Comparison of ENCODE assay signal across 35 cellular contexts in the genomic region with DNA sequence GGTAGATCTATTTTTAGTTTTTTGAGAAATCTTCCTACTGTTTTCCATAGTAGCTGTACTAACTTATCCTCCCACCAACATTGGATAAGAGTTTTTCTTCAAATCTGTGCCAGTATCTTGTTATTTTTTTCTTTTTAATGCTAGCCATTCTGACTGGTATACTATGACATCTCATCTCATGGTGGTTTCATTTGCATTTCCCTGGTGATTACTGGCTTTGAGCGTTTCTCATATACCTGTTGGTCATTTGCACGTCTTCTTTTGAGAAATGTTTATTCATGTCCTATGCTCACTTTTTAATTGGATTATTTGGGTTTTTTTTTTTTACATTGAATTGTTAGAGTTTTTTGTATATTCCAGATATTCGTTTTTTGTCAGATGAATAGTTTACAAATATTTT.
"Had no signal": no experiment of that assay in that cellular context is flagged by ENCODE, and none has a peak within 500 bp of the region (broad histone marks: within the 10 kb centered on the region; RNA-seq: fewer than 3 reads in every experiment).

No MANE protein-coding gene starts in this region.

- H3K27ac ChIP-seq: adrenal gland, ascending aorta, body of pancreas, brain microvascular endothelial cell, breast epithelium, cardiac muscle cell had no signal

- H3K27me3 Mint-ChIP-seq: activated naive CD4-positive, alpha-beta T cell treated with anti-CD3 and anti-CD28 coated beads, Interleukin-2, amount 10 ng/mL, durations not matched to agents 7 days and 5 days; activated naive CD4-positive, alpha-beta T cell treated with anti-CD3 and anti-CD28 coated beads, Interleukin-2, amount 50 U/mL, for 24 hours; activated naive CD8-positive, alpha-beta T cell; activated naive CD8-positive, alpha-beta T cell treated with anti-CD3 and anti-CD28 coated beads, Interleukin-2, amount 10 ng/mL, durations not matched to agents 7 days and 5 days; activated naive CD8-positive, alpha-beta T cell treated with anti-CD3 and anti-CD28 coated beads, Interleukin-2, amount 50 U/mL, for 24 hours; activated T-cell treated with anti-CD3 and anti-CD28 coated beads, Interleukin-2, amount 50 U/mL, for 24 hours; activated T-helper 17 cell treated with anti-CD3 and anti-CD28 coated beads, Interleukin-2, amount 50 U/mL, for 72 hours; brain; central memory CD8-positive, alpha-beta T cell had no signal

- H3K27ac Mint-ChIP-seq: activated naive CD4-positive, alpha-beta T cell treated with anti-CD3 and anti-CD28 coated beads for 36 hours; activated naive CD4-positive, alpha-beta T cell treated with anti-CD3 and anti-CD28 coated beads, Interleukin-2, amount 10 ng/mL, durations not matched to agents 7 days and 5 days; activated naive CD4-positive, alpha-beta T cell treated with anti-CD3 and anti-CD28 coated beads, Interleukin-2, amount 50 U/mL, for 24 hours; activated naive CD4-positive, alpha-beta T cell treated with anti-CD3 and anti-CD28 coated beads, Interleukin-2, amount 50 U/mL, for 72 hours; activated naive CD8-positive, alpha-beta T cell; activated naive CD8-positive, alpha-beta T cell treated with anti-CD3 and anti-CD28 coated beads, Interleukin-2, amount 10 ng/mL, durations not matched to agents 7 days and 5 days; activated naive CD8-positive, alpha-beta T cell treated with anti-CD3 and anti-CD28 coated beads, Interleukin-2, amount 50 U/mL, for 24 hours; activated T-cell treated with anti-CD3 and anti-CD28 coated beads, Interleukin-2, amount 50 U/mL, for 24 hours; activated T-cell treated with anti-CD3 and anti-CD28 coated beads, Interleukin-2, amount 50 U/mL, for 72 hours; activated T-helper 1 cell treated with anti-CD3 and anti-CD28 coated beads, Interleukin-12 subunit alpha, Interleukin-12 subunit beta, Interleukin-2, Interleukin-4 antibody, amounts not matched to agents 30 ng/mL and 10 ng/mL and 1 ng/mL, durations not matched to agents 14 hours and 24 hours and 36 hours; activated T-helper 17 cell treated with anti-CD3 and anti-CD28 coated beads, Interleukin-2, amount 50 U/mL, for 72 hours; activated T-helper 2 cell treated with anti-CD3 and anti-CD28 coated beads, Interferon-gamma antibody, Interleukin-2, Interleukin-4, amounts not matched to agents 10 μg/mL and 5 μg/mL and 100 μg/mL, durations not matched to agents 14 hours and 24 hours and 36 hours had no signal

- H3K9me3 ChIP-seq: adrenal gland, ascending aorta, body of pancreas, breast epithelium had no signal

- H3K4me3 Mint-ChIP-seq: activated naive CD4-positive, alpha-beta T cell treated with anti-CD3 and anti-CD28 coated beads for 36 hours; activated naive CD4-positive, alpha-beta T cell treated with anti-CD3 and anti-CD28 coated beads, Interleukin-2, amount 10 ng/mL, durations not matched to agents 7 days and 5 days; activated naive CD4-positive, alpha-beta T cell treated with anti-CD3 and anti-CD28 coated beads, Interleukin-2, amount 50 U/mL, for 24 hours; activated naive CD8-positive, alpha-beta T cell; activated naive CD8-positive, alpha-beta T cell treated with anti-CD3 and anti-CD28 coated beads, Interleukin-2, amount 10 ng/mL, durations not matched to agents 7 days and 5 days; activated naive CD8-positive, alpha-beta T cell treated with anti-CD3 and anti-CD28 coated beads, Interleukin-2, amount 50 U/mL, for 24 hours; activated T-cell treated with anti-CD3 and anti-CD28 coated beads, Interleukin-2, amount 50 U/mL, for 24 hours; activated T-cell treated with anti-CD3 and anti-CD28 coated beads, Interleukin-2, amount 50 U/mL, for 4 hours; activated T-cell treated with anti-CD3 and anti-CD28 coated beads, Interleukin-2, amount 50 U/mL, for 72 hours; activated T-helper 1 cell treated with anti-CD3 and anti-CD28 coated beads, Interleukin-12 subunit alpha, Interleukin-12 subunit beta, Interleukin-2, Interleukin-4 antibody, amounts not matched to agents 30 ng/mL and 10 ng/mL and 1 ng/mL, durations not matched to agents 14 hours and 24 hours and 36 hours; activated T-helper 17 cell treated with anti-CD3 and anti-CD28 coated beads, Interleukin-2, amount 50 U/mL, for 72 hours; brain; central memory CD8-positive, alpha-beta T cell had no signal

- H3K36me3 Mint-ChIP-seq: activated naive CD4-positive, alpha-beta T cell treated with anti-CD3 and anti-CD28 coated beads, Interleukin-2, amount 10 ng/mL, durations not matched to agents 7 days and 5 days; activated naive CD4-positive, alpha-beta T cell treated with anti-CD3 and anti-CD28 coated beads, Interleukin-2, amount 50 U/mL, for 24 hours; activated naive CD4-positive, alpha-beta T cell treated with anti-CD3 and anti-CD28 coated beads, Interleukin-2, amount 50 U/mL, for 72 hours; activated naive CD8-positive, alpha-beta T cell; activated naive CD8-positive, alpha-beta T cell treated with anti-CD3 and anti-CD28 coated beads, Interleukin-2, amount 10 ng/mL, durations not matched to agents 7 days and 5 days; brain had no signal

- H3K27me3 ChIP-seq: adrenal gland, ascending aorta, body of pancreas, brain microvascular endothelial cell, cardiac muscle cell had no signal

- H3K36me3 ChIP-seq: adrenal gland, ascending aorta, brain microvascular endothelial cell, breast epithelium, cardiac muscle cell had no signal

- H3K4me3 ChIP-seq: adrenal gland, ascending aorta, body of pancreas, breast epithelium, cardiac muscle cell had no signal

- DNase-seq: activated effector memory CD4-positive, alpha-beta T cell treated with anti-CD3 and anti-CD28 coated beads, Interleukin-2, amount 50 U/mL, for 16 hours; activated effector memory CD4-positive, alpha-beta T cell treated with Interleukin-2 at 50 U/mL for 16 hours; activated gamma-delta T cell; activated gamma-delta T cell treated with Interleukin-2 at 50 U/mL for 16 hours; activated naive CD4-positive, alpha-beta T cell; activated naive CD4-positive, alpha-beta T cell treated with anti-CD3 and anti-CD28 coated beads for 36 hours; activated naive CD4-positive, alpha-beta T cell treated with anti-CD3 and anti-CD28 coated beads, Interleukin-2, amount 10 ng/mL, durations not matched to agents 7 days and 5 days; activated naive CD4-positive, alpha-beta T cell treated with anti-CD3 and anti-CD28 coated beads, Interleukin-2, amount 50 U/mL, for 16 hours; activated naive CD4-positive, alpha-beta T cell treated with Interleukin-2 at 50 U/mL for 16 hours; activated naive CD8-positive, alpha-beta T cell treated with anti-CD3 and anti-CD28 coated beads, Interleukin-2, amount 10 ng/mL, durations not matched to agents 7 days and 5 days; activated naive CD8-positive, alpha-beta T cell treated with anti-CD3 and anti-CD28 coated beads, Interleukin-2, amount 50 U/mL, for 24 hours; activated T-cell treated with anti-CD3 and anti-CD28 coated beads, Interleukin-2, amount 50 U/mL, for 24 hours; activated T-cell treated with anti-CD3 and anti-CD28 coated beads, Interleukin-2, amount 50 U/mL, for 4 hours; activated T-cell treated with anti-CD3 and anti-CD28 coated beads, Interleukin-2, amount 50 U/mL, for 48 hours; activated T-cell treated with anti-CD3 and anti-CD28 coated beads, Interleukin-2, amount 50 U/mL, for 72 hours; adrenal gland; amniotic stem cell; amygdala; aorta; body of pancreas; brain microvascular endothelial cell; caudate nucleus; central memory CD4-positive, alpha-beta T cell; cerebellar nuclear complex had no signal

- H3K9me3 Mint-ChIP-seq: activated T-cell treated with anti-CD3 and anti-CD28 coated beads, Interleukin-2, amount 50 U/mL, for 4 hours had no signal

- H3K4me1 Mint-ChIP-seq: activated naive CD4-positive, alpha-beta T cell treated with anti-CD3 and anti-CD28 coated beads, Interleukin-2, amount 10 ng/mL, durations not matched to agents 7 days and 5 days; activated naive CD4-positive, alpha-beta T cell treated with anti-CD3 and anti-CD28 coated beads, Interleukin-2, amount 50 U/mL, for 24 hours; activated naive CD8-positive, alpha-beta T cell treated with anti-CD3 and anti-CD28 coated beads, Interleukin-2, amount 10 ng/mL, durations not matched to agents 7 days and 5 days; activated naive CD8-positive, alpha-beta T cell treated with anti-CD3 and anti-CD28 coated beads, Interleukin-2, amount 50 U/mL, for 24 hours; activated T-helper 17 cell treated with anti-CD3 and anti-CD28 coated beads, Interleukin-2, amount 50 U/mL, for 72 hours; central memory CD8-positive, alpha-beta T cell had no signal

- H3K4me1 ChIP-seq: adrenal gland, ascending aorta, body of pancreas, breast epithelium had no signal

- ATAC-seq: activated naive CD4-positive, alpha-beta T cell treated with anti-CD3 and anti-CD28 coated beads, Interleukin-2, amount 50 U/mL, for 72 hours; activated naive CD8-positive, alpha-beta T cell treated with anti-CD3 and anti-CD28 coated beads, Interleukin-2, amount 50 U/mL, for 24 hours; activated T-cell treated with anti-CD3 and anti-CD28 coated beads, Interleukin-2, amount 50 U/mL, for 4 hours; activated T-cell treated with anti-CD3 and anti-CD28 coated beads, Interleukin-2, amount 50 U/mL, for 72 hours; activated T-helper 17 cell treated with anti-CD3 and anti-CD28 coated beads, Interleukin-2, amount 50 U/mL, for 72 hours; body of pancreas had no signal
